ENCODE assay signal across 1 cellular context in genomic region chr13:41019027-41019487, GRCh38.
TF ChIP-seq lines count a peak whose summit lies in the region.

Gene ELF1 (minus strand): TSS chr13:41019316. CDS start chr13:40982054, 37,262 bp downstream.

TF ChIP-seq in K562, 482 proteins besides CTCF, POLR2A, EP300 and RAD21 (continued from another document):
- TF ChIP-seq BRF2 (IDR thresholded peaks at IDR 0.05; ENCODE audit: borderline replicate concordance, insufficient read depth, insufficient read length) (no peak), XRCC5 (IDR thresholded peaks at IDR 0.05; ENCODE audit: low read depth, low read length) (no peak), USF1 (CRISPR knock-in tag; IDR thresholded peaks at IDR 0.05) (no peak), HMG20B (CRISPR knock-in tag; IDR thresholded peaks at IDR 0.05) (no peak), SAFB2 (IDR thresholded peaks at IDR 0.05; ENCODE audit: borderline replicate concordance, low read depth, low read length, severe bottlenecking) (no peak), LARP7 (IDR thresholded peaks at IDR 0.05) (no peak), MTA2 (IDR thresholded peaks at IDR 0.05; ENCODE audit: low read depth) (no peak), IFI16 (CRISPR knock-in tag; IDR thresholded peaks at IDR 0.05) (no peak), ZBTB26 (CRISPR knock-in tag; IDR thresholded peaks at IDR 0.05) (no peak), POLR2G (IDR thresholded peaks at IDR 0.05; ENCODE audit: low read depth, low read length) (no peak), DACH1 (IDR thresholded peaks at IDR 0.05; ENCODE audit: partially characterized antibody) (peak; percentile 14), PPARD (CRISPR knock-in tag; IDR thresholded peaks at IDR 0.05) (no peak), TFAP4 (CRISPR knock-in tag; IDR thresholded peaks at IDR 0.05; ENCODE audit: borderline replicate concordance) (no peak), ZZZ3 (IDR thresholded peaks at IDR 0.05) (no peak), ZNF24 (IDR thresholded peaks at IDR 0.05) (no peak), TOE1 (IDR thresholded peaks at IDR 0.05; ENCODE audit: borderline replicate concordance) (peak; percentile 62; the same call in 1 of the 2 replicates), TOE1 (CRISPR knock-in tag; IDR thresholded peaks at IDR 0.05; ENCODE audit: borderline replicate concordance, low read depth) (no peak), SIN3A (IDR thresholded peaks at IDR 0.05; ENCODE audit: borderline replicate concordance in 2 of 2, control insufficient read depth in 1 of 2, low read depth in 2 of 2, low read length in 2 of 2) (no peak), ARID2 (IDR thresholded peaks at IDR 0.05) (no peak), ZNF57 (CRISPR knock-in tag; IDR thresholded peaks at IDR 0.05) (no peak), ZBTB34 (CRISPR knock-in tag; IDR thresholded peaks at IDR 0.05) (no peak), THAP12 (CRISPR knock-in tag; IDR thresholded peaks at IDR 0.05) (no peak), NR3C1 (CRISPR knock-in tag; IDR thresholded peaks at IDR 0.05) (no peak), ATF2 (CRISPR knock-in tag; IDR thresholded peaks at IDR 0.05) (no peak), ZNF398 (CRISPR knock-in tag; IDR thresholded peaks at IDR 0.05) (no peak), TEAD2 (tag; IDR thresholded peaks at IDR 0.05) (peak; percentile 39; the same call in 1 of the 2 replicates), SRSF7 (optimal IDR thresholded peaks at IDR 0.05; ENCODE audit: low read depth, low read length) (no peak), PKNOX1 (IDR thresholded peaks at IDR 0.05) (no peak), FOSL1 (tag; conservative IDR thresholded peaks at IDR 0.05) (peak; percentile 93), E2F5 (CRISPR knock-in tag; IDR thresholded peaks at IDR 0.05) (no peak), ZNF239 (CRISPR knock-in tag; IDR thresholded peaks at IDR 0.05) (peak; percentile 65), RBM15 (IDR thresholded peaks at IDR 0.05; ENCODE audit: insufficient read depth, low read length) (no peak), ZNF764 (CRISPR knock-in tag; IDR thresholded peaks at IDR 0.05; ENCODE audit: low read depth) (no peak), USF2 (CRISPR knock-in tag; IDR thresholded peaks at IDR 0.05) (no peak), MLX (CRISPR knock-in tag; conservative IDR thresholded peaks at IDR 0.05) (no peak), KDM4B (IDR thresholded peaks at IDR 0.05; ENCODE audit: borderline replicate concordance in 2 of 2, low read depth in 1 of 2) (no peak), GTF2A2 (tag; IDR thresholded peaks at IDR 0.05) (no peak), BRD4 (IDR thresholded peaks at IDR 0.05) (peak; percentile 61; the same call in 1 of the 2 replicates), TEAD4 (IDR thresholded peaks at IDR 0.05; ENCODE audit: low read length) (peak; percentile 42), TEAD4 (CRISPR knock-in tag; IDR thresholded peaks at IDR 0.05; ENCODE audit: borderline replicate concordance) (no peak)
TF ChIP-seq in K562: peak in this region for 77.
